In genomic region chr7:124929467-124930172, GRCh38 we compare ENCODE assay signal across 8 cellular contexts. TPM values are rescaled to one million over a fixed set of nuclear protein-coding genes. Genes with fewer than 3 reads are reported as not detected.
DNase-seq lines count a peak whose midpoint lies in the region; ATAC-seq and TF ChIP-seq lines count a peak whose summit lies in the region.

Gene POT1 (minus strand): TSS chr7:124929825. CDS start chr7:124897173, 32,652 bp downstream.

- no peaks in the 10 kb centered on the region for H3K27me3 ChIP-seq in left ventricle myocardium inferior (ENCODE audit: low read depth)

- H3K27ac ChIP-seq in left ventricle myocardium inferior (replicated peaks), result peak within 1 kb of the TSS; percentile 85

- peak; percentile 99 for ATAC-seq in HG02885 (IDR thresholded peaks at IDR 0.05; ENCODE audit: poor library complexity, unreplicated experiment)
- peak; percentile 98 for ATAC-seq in T-helper 17 cell

- no peaks in the 10 kb centered on the region for H3K9me3 Mint-ChIP-seq in progenitor cell of endocrine pancreas (ENCODE audit: low read depth)

- TF ChIP-seq POLR2A in GM15510 (IDR thresholded peaks at IDR 0.05; ENCODE audit: borderline replicate concordance, extremely low read depth, insufficient read length), result peak; percentile 56

- peaks cover 9% of the 10 kb centered on the region for H3K36me3 ChIP-seq in left ventricle myocardium inferior

- H3K36me3 Mint-ChIP-seq in T-helper 17 cell (ENCODE audit: low read depth) (peaks cover 6% of the 10 kb centered on the region), progenitor cell of endocrine pancreas (ENCODE audit: insufficient read depth) (no peaks in the 10 kb centered on the region)

- H3K4me1 Mint-ChIP-seq in T-helper 17 cell (peaks cover 38% of the 10 kb centered on the region), progenitor cell of endocrine pancreas (ENCODE audit: low read depth) (peaks cover 9% of the 10 kb centered on the region)

- H3K4me3 ChIP-seq in left ventricle myocardium inferior, result peak within 1 kb of the TSS; percentile 74

- H3K27me3 Mint-ChIP-seq in T-helper 17 cell (no peaks in the 10 kb centered on the region), progenitor cell of endocrine pancreas (no peaks in the 10 kb centered on the region)

- peaks cover 46% of the 10 kb centered on the region for H3K4me1 ChIP-seq in left ventricle myocardium inferior

- intact Hi-C loops in left ventricle myocardium inferior (cut with micrococcal nuclease), result no loop called here

- peak within 1 kb of the TSS; percentile 97 for H3K27ac Mint-ChIP-seq in T-helper 17 cell
- H3K27ac Mint-ChIP-seq in progenitor cell of endocrine pancreas, result peak within 1 kb of the TSS; percentile 98

- TF ChIP-seq CTCF in left ventricle myocardium inferior (IDR thresholded peaks at IDR 0.05; ENCODE audit: borderline replicate concordance) (no peak), progenitor cell of endocrine pancreas (IDR thresholded peaks at IDR 0.05; ENCODE audit: unreplicated experiment) (no peak)

- peak; percentile 97 for DNase-seq in NCI-H1694 treated with DMSO at 0.1 percent for 48 hours (lab: John Stamatoyannopoulos, UW)
- peak; percentile 93 to 95 (median 93) for DNase-seq in T-helper 17 cell
- peak; percentile 59 to 99 (median 98) for DNase-seq in amygdala (lab: John Stamatoyannopoulos, UW)
- DNase-seq in left ventricle myocardium inferior, result peak; percentile 99
- DNase-seq in progenitor cell of endocrine pancreas (ENCODE audit: low spot score, unreplicated experiment), result peak; percentile 94
- peak; percentile 99 for DNase-seq in ureter (ENCODE audit: low spot score)

- no peaks in the 10 kb centered on the region for H3K9me3 ChIP-seq in T-helper 17 cell (ENCODE audit: control insufficient read depth, low read length, poor library complexity, severe bottlenecking)
- H3K9me3 ChIP-seq in left ventricle myocardium inferior (replicated peaks), result no peaks in the 10 kb centered on the region

- H3K4me3 Mint-ChIP-seq in T-helper 17 cell (peak within 1 kb of the TSS; percentile 97), progenitor cell of endocrine pancreas (ENCODE audit: low read depth) (peak within 1 kb of the TSS; percentile 97)

RNA-seq across cellular contexts. Expression of gene POT1, which starts in this region (rescaled TPM):
- 10 to 100 TPM; 15.4 to 19.3 TPM for total RNA-seq in T-helper 17 cell
- total RNA-seq in left ventricle myocardium inferior, result 14.3 TPM
- total RNA-seq in progenitor cell of endocrine pancreas, result 25.9 and 31.1 TPM in 2 replicates
- total RNA-seq in ureter, result 30.9 TPM

Comparison
In these comparisons a context has a peak if more than half of its experiments do, and no peak if none do; other contexts are left out.
1. Peak in every context shown above with its lines: DNase-seq, ATAC-seq, H3K4me3 ChIP-seq and H3K27ac ChIP-seq.